In genomic region chr1:162080472-162081015, GRCh38 we compare ENCODE assay signal across 1 cellular context.
TF ChIP-seq lines count a peak whose summit lies in the region.

No MANE protein-coding gene starts in this region.

TF ChIP-seq in HCT116, 20 proteins besides CTCF, POLR2A, EP300 and RAD21 (continued from another document):
- TF ChIP-seq ZBTB33 (IDR thresholded peaks at IDR 0.05; ENCODE audit: extremely low read depth, insufficient replicate concordance, low read length) (no peak), EGR1 (IDR thresholded peaks at IDR 0.05; ENCODE audit: low read depth) (no peak), EZH2phosphoT487 (IDR thresholded peaks at IDR 0.05; ENCODE audit: borderline replicate concordance) (no peak)
